ENCODE assay signal across 15 cellular contexts in genomic region chr18:72376256-72376655, GRCh38.
"Had no signal": no experiment of that assay in that cellular context is flagged by ENCODE, and none has a peak within 500 bp of the region (broad histone marks: within the 10 kb centered on the region; RNA-seq: fewer than 3 reads in every experiment).

No MANE protein-coding gene starts in this region.

- H3K27me3 ChIP-seq: neutrophil, pancreas, upper lobe of right lung had no signal

- DNase-seq: activated CD4-positive, alpha-beta T cell treated with anti-CD3 and anti-CD28 coated beads, Interleukin-2, amount 50 U/mL, for 48 hours; activated gamma-delta T cell treated with Interleukin-2 at 50 U/mL for 16 hours; effector CD4-positive, alpha-beta T cell; left cardiac atrium; mesenchymal stem cell; natural killer cell; pancreas; stimulated activated CD4-positive, alpha-beta T cell treated with anti-CD3 and anti-CD28 coated beads, Interleukin-4, amount 100 ng/mL, for 4 hours; upper lobe of right lung; WERI-Rb-1 had no signal

- H3K4me1 ChIP-seq: pancreas, upper lobe of right lung had no signal

- H3K4me3 ChIP-seq: mucosa of descending colon, pancreas, upper lobe of right lung had no signal

- H3K27ac ChIP-seq: neutrophil, pancreas, upper lobe of right lung, WERI-Rb-1 had no signal

- H3K36me3 ChIP-seq: neutrophil, pancreas, upper lobe of right lung, WERI-Rb-1 had no signal

- H3K9me3 ChIP-seq: mucosa of descending colon, neutrophil, pancreas, upper lobe of right lung had no signal

- ATAC-seq: esophagus mucosa; left cardiac atrium; natural killer cell; pancreas; sciatic nerve; stimulated activated memory B cell treated with anti-CD40 and anti-IgM and Interleukin-4, amounts not matched to agents 10 μg/mL and 1 μg/mL and 100 μg/mL, for 72 hours; upper lobe of right lung had no signal
